9 cellular contexts compared by ENCODE assay signal in genomic region chr6:79048611-79049010, GRCh38. TPM values are rescaled to one million over a fixed set of nuclear protein-coding genes. Genes with fewer than 3 reads are reported as not detected.
DNase-seq lines count a peak whose midpoint lies in the region; ATAC-seq and TF ChIP-seq lines count a peak whose summit lies in the region.
"Had no signal": no experiment of that assay in that cellular context is flagged by ENCODE, and none has a peak within 500 bp of the region (broad histone marks: within the 10 kb centered on the region; RNA-seq: fewer than 3 reads in every experiment).

No MANE protein-coding gene starts in this region.

- ATAC-seq in HG03439 (IDR thresholded peaks at IDR 0.05; ENCODE audit: unreplicated experiment) (no peak), GM18511 (IDR thresholded peaks at IDR 0.05; ENCODE audit: unreplicated experiment) (no peak)
- ATAC-seq: activated T-cell treated with anti-CD3 and anti-CD28 coated beads, Interleukin-2, amount 50 U/mL, for 72 hours had no signal

- H3K9me3 Mint-ChIP-seq in glutamatergic neuron (ENCODE audit: unreplicated experiment), result peaks cover 4% of the 10 kb centered on the region
- peaks cover 11% of the 10 kb centered on the region for H3K9me3 Mint-ChIP-seq in activated T-helper 2 cell treated with anti-CD3 and anti-CD28 coated beads, Interferon-gamma antibody, Interleukin-2, Interleukin-4, amounts not matched to agents 10 μg/mL and 5 μg/mL and 100 μg/mL, durations not matched to agents 14 hours and 24 hours and 36 hours

- no peak overlapping the region for H3K4me3 Mint-ChIP-seq in glutamatergic neuron (ENCODE audit: unreplicated experiment)
- no peak overlapping the region for H3K4me3 Mint-ChIP-seq in activated T-helper 2 cell treated with anti-CD3 and anti-CD28 coated beads, Interferon-gamma antibody, Interleukin-2, Interleukin-4, amounts not matched to agents 10 μg/mL and 5 μg/mL and 100 μg/mL, durations not matched to agents 14 hours and 24 hours and 36 hours (ENCODE audit: low read depth)
- H3K4me3 Mint-ChIP-seq: activated T-cell treated with anti-CD3 and anti-CD28 coated beads, Interleukin-2, amount 50 U/mL, for 72 hours had no signal

- intact Hi-C loops in activated T-helper 2 cell treated with anti-CD3 and anti-CD28 coated beads, Interferon-gamma antibody, Interleukin-2, Interleukin-4, amounts not matched to agents 10 μg/mL and 5 μg/mL and 100 μg/mL, durations not matched to agents 14 hours and 24 hours and 36 hours (cut with micrococcal nuclease), result no loop called here

- no peak overlapping the region for H3K27ac Mint-ChIP-seq in glutamatergic neuron (ENCODE audit: unreplicated experiment)
- H3K27ac Mint-ChIP-seq in activated T-helper 2 cell treated with anti-CD3 and anti-CD28 coated beads, Interferon-gamma antibody, Interleukin-2, Interleukin-4, amounts not matched to agents 10 μg/mL and 5 μg/mL and 100 μg/mL, durations not matched to agents 14 hours and 24 hours and 36 hours, result no peak overlapping the region
- H3K27ac Mint-ChIP-seq: activated T-cell treated with anti-CD3 and anti-CD28 coated beads, Interleukin-2, amount 50 U/mL, for 72 hours had no signal

- TF ChIP-seq CTCF in GM12875 (IDR thresholded peaks at IDR 0.05; ENCODE audit: borderline replicate concordance, insufficient read depth, low read depth, low read length) (peak; percentile 32; the same call in 1 of the 2 replicates), glutamatergic neuron (IDR thresholded peaks at IDR 0.05; ENCODE audit: partially characterized antibody, unreplicated experiment) (peak; percentile 74)

- H3K4me1 Mint-ChIP-seq in glutamatergic neuron (ENCODE audit: low read depth, unreplicated experiment), result no peaks in the 10 kb centered on the region
- H3K4me1 Mint-ChIP-seq in activated T-helper 2 cell treated with anti-CD3 and anti-CD28 coated beads, Interferon-gamma antibody, Interleukin-2, Interleukin-4, amounts not matched to agents 10 μg/mL and 5 μg/mL and 100 μg/mL, durations not matched to agents 14 hours and 24 hours and 36 hours (ENCODE audit: low read depth), result peaks cover 9% of the 10 kb centered on the region

- no peak overlapping the region for H3K4me3 ChIP-seq in GM12875 (ENCODE audit: low read depth, low read length)

- peaks cover 3% of the 10 kb centered on the region for H3K27me3 Mint-ChIP-seq in glutamatergic neuron (ENCODE audit: unreplicated experiment)
- H3K27me3 Mint-ChIP-seq in activated T-helper 2 cell treated with anti-CD3 and anti-CD28 coated beads, Interferon-gamma antibody, Interleukin-2, Interleukin-4, amounts not matched to agents 10 μg/mL and 5 μg/mL and 100 μg/mL, durations not matched to agents 14 hours and 24 hours and 36 hours (ENCODE audit: low read depth), result no peaks in the 10 kb centered on the region

- DNase-seq in AG08396 (ENCODE audit: low spot score) (peak; percentile 20), RPMI8226 (peak; percentile 25), glutamatergic neuron (peak; percentile 42), T1000 (lab: John Stamatoyannopoulos, UW) (no peak)
- no peak for DNase-seq in activated T-helper 2 cell treated with anti-CD3 and anti-CD28 coated beads, Interferon-gamma antibody, Interleukin-2, Interleukin-4, amounts not matched to agents 10 μg/mL and 5 μg/mL and 100 μg/mL, durations not matched to agents 14 hours and 24 hours and 36 hours (ENCODE audit: low spot score)

- H3K36me3 Mint-ChIP-seq in glutamatergic neuron (ENCODE audit: unreplicated experiment), result peaks cover 12% of the 10 kb centered on the region
- H3K36me3 Mint-ChIP-seq in activated T-helper 2 cell treated with anti-CD3 and anti-CD28 coated beads, Interferon-gamma antibody, Interleukin-2, Interleukin-4, amounts not matched to agents 10 μg/mL and 5 μg/mL and 100 μg/mL, durations not matched to agents 14 hours and 24 hours and 36 hours (ENCODE audit: low read depth), result peaks cover 70% of the 10 kb centered on the region

RNA-seq across cellular contexts. Expression of gene PHIP, which starts 29.4 kb away (rescaled TPM):
- 60.0 TPM for total RNA-seq in glutamatergic neuron (ENCODE audit: unreplicated experiment)
- 35.2 TPM in 2 replicates for total RNA-seq in activated T-helper 2 cell treated with anti-CD3 and anti-CD28 coated beads, Interferon-gamma antibody, Interleukin-2, Interleukin-4, amounts not matched to agents 10 μg/mL and 5 μg/mL and 100 μg/mL, durations not matched to agents 14 hours and 24 hours and 36 hours

Comparison
In these comparisons a context has a peak if more than half of its experiments do, and no peak if none do; other contexts are left out.
1. DNase-seq: peak in AG08396 (single experiment), RPMI8226 (single experiment) and glutamatergic neuron (single experiment); none in T1000 (single experiment) and activated T-helper 2 cell treated with anti-CD3 and anti-CD28 coated beads, Interferon-gamma antibody, Interleukin-2, Interleukin-4, amounts not matched to agents 10 μg/mL and 5 μg/mL and 100 μg/mL, durations not matched to agents 14 hours and 24 hours and 36 hours (single experiment).